In genomic region chr11:60905047-60905446, GRCh38 we compare ENCODE assay signal across 9 cellular contexts. TPM values are rescaled to one million over a fixed set of nuclear protein-coding genes. Genes with fewer than 3 reads are reported as not detected.
DNase-seq lines count a peak whose midpoint lies in the region; ATAC-seq and TF ChIP-seq lines count a peak whose summit lies in the region.
"Had no signal": no experiment of that assay in that cellular context is flagged by ENCODE, and none has a peak within 500 bp of the region (broad histone marks: within the 10 kb centered on the region; RNA-seq: fewer than 3 reads in every experiment).

No MANE protein-coding gene starts in this region.

- H4K20me1 ChIP-seq in GM23338 (replicated peaks; ENCODE audit: insufficient read depth): peaks cover 28% of the 10 kb centered on the region

- no peaks in the 10 kb centered on the region for H3K27me3 Mint-ChIP-seq in GM23338 (ENCODE audit: insufficient read depth, low read depth, poor library complexity)

- peaks cover 16% of the 10 kb centered on the region for H3K4me1 Mint-ChIP-seq in GM23338

- no peak for DNase-seq in GM23338 (ENCODE audit: low spot score)
- peak in 1 of 7 donors; percentile 55 for DNase-seq in adrenal gland
- no peak for DNase-seq in lower lobe of right lung
- DNase-seq in OCI-M1 (lab: John Stamatoyannopoulos, UW): no peak
- no peak for DNase-seq in OCI-M2 (lab: John Stamatoyannopoulos, UW; ENCODE audit: unreplicated experiment)
- DNase-seq: left lung had no signal

- H3K9me3 ChIP-seq in adrenal gland (replicated peaks in 1 of 3): no peaks in the 10 kb centered on the region
- no peaks in the 10 kb centered on the region for H3K9me3 ChIP-seq in lower lobe of right lung
- H3K9me3 ChIP-seq: left lung had no signal

- H3K36me3 ChIP-seq in GM23338 (ENCODE audit: insufficient read depth) (peaks cover 9% of the 10 kb centered on the region), adrenal gland (replicated peaks in 1 of 2) (peaks cover 0 to 37% of the 10 kb centered on the region in 2 donors), lower lobe of right lung (peaks cover 41% of the 10 kb centered on the region)

- no peaks in the 10 kb centered on the region for H3K27me3 ChIP-seq in GM23338 (ENCODE audit: insufficient read depth)
- no peaks in the 10 kb centered on the region for H3K27me3 ChIP-seq in adrenal gland
- no peaks in the 10 kb centered on the region for H3K27me3 ChIP-seq in lower lobe of right lung (ENCODE audit: low read depth)
- H3K27me3 ChIP-seq: left lung had no signal

- peak overlapping the region; percentile 98 for H3K4me2 ChIP-seq in GM23338

- no peak overlapping the region for H2AFZ ChIP-seq in GM23338

- peaks cover 38% of the 10 kb centered on the region for H3K79me2 ChIP-seq in GM23338 (replicated peaks; ENCODE audit: insufficient read depth)

- intact Hi-C loops in adrenal gland (cut with DNase I): no loop called here
- intact Hi-C loops in lower lobe of right lung (cut with DNase I): no loop called here

- H3K4me3 ChIP-seq in GM23338: peak overlapping the region; percentile 86
- peak overlapping the region in 1 of 4 donors; percentile 83 for H3K4me3 ChIP-seq in adrenal gland
- peak overlapping the region; percentile 96 for H3K4me3 ChIP-seq in lower lobe of right lung

- peak overlapping the region; percentile 92 for H3K27ac Mint-ChIP-seq in GM23338

- TF ChIP-seq CTCF in 22Rv1 (IDR thresholded peaks at IDR 0.05) (no peak), GM23338 (conservative IDR thresholded peaks at IDR 0.05; ENCODE audit: low read depth in 2 of 2) (no peak), adrenal gland (IDR thresholded peaks at IDR 0.05) (no peak), lower lobe of right lung (IDR thresholded peaks at IDR 0.05) (no peak)

- no peaks in the 10 kb centered on the region for H3K9me2 ChIP-seq in GM23338 (ENCODE audit: insufficient read depth)

- H3K36me3 Mint-ChIP-seq in GM23338 (ENCODE audit: low read depth): peaks cover 37% of the 10 kb centered on the region

- no peak for TF ChIP-seq POLR2A in adrenal gland (IDR thresholded peaks at IDR 0.05)

- ATAC-seq in GM23338: no peak
- ATAC-seq in lower lobe of right lung: no peak
- ATAC-seq in HG03457 (IDR thresholded peaks at IDR 0.05; ENCODE audit: unreplicated experiment): no peak
- ATAC-seq in HG03432 (IDR thresholded peaks at IDR 0.05; ENCODE audit: unreplicated experiment): no peak

- H3K4me3 Mint-ChIP-seq in GM23338: peak overlapping the region; percentile 77

- H3K4me1 ChIP-seq in GM23338 (ENCODE audit: insufficient read depth) (peaks cover 12% of the 10 kb centered on the region), adrenal gland (replicated peaks in 1 of 2) (peaks cover 17 to 23% of the 10 kb centered on the region in 2 donors), lower lobe of right lung (peaks cover 28% of the 10 kb centered on the region)

- peaks cover 5% of the 10 kb centered on the region; the same call in 1 of the 2 replicates for H3F3A ChIP-seq in GM23338 (replicated peaks; ENCODE audit: low read depth)

- H3K9me3 Mint-ChIP-seq in GM23338: no peaks in the 10 kb centered on the region

- H3K27ac ChIP-seq in 22Rv1: peak overlapping the region; percentile 91
- H3K27ac ChIP-seq in GM23338 (ENCODE audit: low read depth): no peak overlapping the region
- H3K27ac ChIP-seq in adrenal gland: peak overlapping the region; percentile 50 to 97 (median 95)
- H3K27ac ChIP-seq in lower lobe of right lung: no peak overlapping the region

- 43 to 53% (median 48%) methylated on average over 6 of the region's 6 CpGs for WGBS in adrenal gland, 4 donors

TF ChIP-seq in GM23338, 12 proteins besides CTCF, POLR2A, EP300 and RAD21 (continues in another document):
- no peak for TF ChIP-seq CREB1 (CRISPR knock-in tag; IDR thresholded peaks at IDR 0.05; ENCODE audit: low read depth)
- TF ChIP-seq, protein P1, sequence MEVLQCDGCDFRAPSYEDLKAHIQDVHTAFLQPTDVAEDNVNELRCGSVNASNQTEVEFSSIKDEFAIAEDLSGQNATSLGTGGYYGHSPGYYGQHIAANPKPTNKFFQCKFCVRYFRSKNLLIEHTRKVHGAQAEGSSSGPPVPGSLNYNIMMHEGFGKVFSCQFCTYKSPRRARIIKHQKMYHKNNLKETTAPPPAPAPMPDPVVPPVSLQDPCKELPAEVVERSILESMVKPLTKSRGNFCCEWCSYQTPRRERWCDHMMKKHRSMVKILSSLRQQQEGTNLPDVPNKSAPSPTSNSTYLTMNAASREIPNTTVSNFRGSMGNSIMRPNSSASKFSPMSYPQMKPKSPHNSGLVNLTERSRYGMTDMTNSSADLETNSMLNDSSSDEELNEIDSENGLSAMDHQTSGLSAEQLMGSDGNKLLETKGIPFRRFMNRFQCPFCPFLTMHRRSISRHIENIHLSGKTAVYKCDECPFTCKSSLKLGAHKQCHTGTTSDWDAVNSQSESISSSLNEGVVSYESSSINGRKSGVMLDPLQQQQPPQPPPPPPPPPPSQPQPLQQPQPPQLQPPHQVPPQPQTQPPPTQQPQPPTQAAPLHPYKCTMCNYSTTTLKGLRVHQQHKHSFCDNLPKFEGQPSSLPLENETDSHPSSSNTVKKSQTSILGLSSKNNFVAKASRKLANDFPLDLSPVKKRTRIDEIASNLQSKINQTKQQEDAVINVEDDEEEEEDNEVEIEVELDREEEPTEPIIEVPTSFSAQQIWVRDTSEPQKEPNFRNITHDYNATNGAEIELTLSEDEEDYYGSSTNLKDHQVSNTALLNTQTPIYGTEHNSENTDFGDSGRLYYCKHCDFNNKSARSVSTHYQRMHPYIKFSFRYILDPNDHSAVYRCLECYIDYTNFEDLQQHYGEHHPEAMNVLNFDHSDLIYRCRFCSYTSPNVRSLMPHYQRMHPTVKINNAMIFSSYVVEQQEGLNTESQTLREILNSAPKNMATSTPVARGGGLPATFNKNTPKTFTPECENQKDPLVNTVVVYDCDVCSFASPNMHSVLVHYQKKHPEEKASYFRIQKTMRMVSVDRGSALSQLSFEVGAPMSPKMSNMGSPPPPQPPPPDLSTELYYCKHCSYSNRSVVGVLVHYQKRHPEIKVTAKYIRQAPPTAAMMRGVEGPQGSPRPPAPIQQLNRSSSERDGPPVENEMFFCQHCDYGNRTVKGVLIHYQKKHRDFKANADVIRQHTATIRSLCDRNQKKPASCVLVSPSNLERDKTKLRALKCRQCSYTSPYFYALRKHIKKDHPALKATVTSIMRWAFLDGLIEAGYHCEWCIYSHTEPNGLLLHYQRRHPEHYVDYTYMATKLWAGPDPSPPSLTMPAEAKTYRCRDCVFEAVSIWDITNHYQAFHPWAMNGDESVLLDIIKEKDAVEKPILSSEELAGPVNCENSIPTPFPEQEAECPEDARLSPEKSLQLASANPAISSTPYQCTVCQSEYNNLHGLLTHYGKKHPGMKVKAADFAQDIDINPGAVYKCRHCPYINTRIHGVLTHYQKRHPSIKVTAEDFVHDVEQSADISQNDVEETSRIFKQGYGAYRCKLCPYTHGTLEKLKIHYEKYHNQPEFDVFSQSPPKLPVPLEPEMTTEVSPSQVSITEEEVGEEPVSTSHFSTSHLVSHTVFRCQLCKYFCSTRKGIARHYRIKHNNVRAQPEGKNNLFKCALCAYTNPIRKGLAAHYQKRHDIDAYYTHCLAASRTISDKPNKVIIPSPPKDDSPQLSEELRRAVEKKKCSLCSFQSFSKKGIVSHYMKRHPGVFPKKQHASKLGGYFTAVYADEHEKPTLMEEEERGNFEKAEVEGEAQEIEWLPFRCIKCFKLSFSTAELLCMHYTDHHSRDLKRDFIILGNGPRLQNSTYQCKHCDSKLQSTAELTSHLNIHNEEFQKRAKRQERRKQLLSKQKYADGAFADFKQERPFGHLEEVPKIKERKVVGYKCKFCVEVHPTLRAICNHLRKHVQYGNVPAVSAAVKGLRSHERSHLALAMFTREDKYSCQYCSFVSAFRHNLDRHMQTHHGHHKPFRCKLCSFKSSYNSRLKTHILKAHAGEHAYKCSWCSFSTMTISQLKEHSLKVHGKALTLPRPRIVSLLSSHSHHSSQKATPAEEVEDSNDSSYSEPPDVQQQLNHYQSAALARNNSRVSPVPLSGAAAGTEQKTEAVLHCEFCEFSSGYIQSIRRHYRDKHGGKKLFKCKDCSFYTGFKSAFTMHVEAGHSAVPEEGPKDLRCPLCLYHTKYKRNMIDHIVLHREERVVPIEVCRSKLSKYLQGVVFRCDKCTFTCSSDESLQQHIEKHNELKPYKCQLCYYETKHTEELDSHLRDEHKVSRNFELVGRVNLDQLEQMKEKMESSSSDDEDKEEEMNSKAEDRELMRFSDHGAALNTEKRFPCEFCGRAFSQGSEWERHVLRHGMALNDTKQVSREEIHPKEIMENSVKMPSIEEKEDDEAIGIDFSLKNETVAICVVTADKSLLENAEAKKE (CRISPR knock-in tag; IDR thresholded peaks at IDR 0.05): no peak
- no peak for TF ChIP-seq JUNB (IDR thresholded peaks at IDR 0.05; ENCODE audit: unreplicated experiment)
- no peak for TF ChIP-seq STAT1 (IDR thresholded peaks at IDR 0.05; ENCODE audit: unreplicated experiment)
- TF ChIP-seq EZH2 (IDR thresholded peaks at IDR 0.05; ENCODE audit: low read depth, unreplicated experiment): no peak
- no peak for TF ChIP-seq ZNF331 (CRISPR knock-in tag; IDR thresholded peaks at IDR 0.05; ENCODE audit: low read depth)

RNA-seq across cellular contexts. Expression of gene PRPF19, which starts 1.3 kb away (rescaled TPM):
- 134 and 161 TPM in 2 replicates for total RNA-seq in GM23338 (2014; rRNA removed; shearing (Covaris generic))
- polyA plus RNA-seq in GM23338 (2016; fragmentation: Nextera tagmentation; extraction: Ambion mirVana) (153 and 186 TPM in 2 replicates), adrenal gland (100 to 1,000 TPM; 101 to 107 (median 103) TPM)
- total RNA-seq in adrenal gland (100 to 1,000 TPM in 3 of 8 donors, 10 to 100 TPM in 5; 81.5 to 129 (median 98.2) TPM), lower lobe of right lung (58.1 TPM)

RNA-seq across cellular contexts. Expression of gene TMEM109, which starts 8.9 kb away (rescaled TPM):
- 12.1 and 17.7 TPM in 2 replicates for total RNA-seq in GM23338 (2014; rRNA removed; shearing (Covaris generic))
- polyA plus RNA-seq in GM23338 (2016; fragmentation: Nextera tagmentation; extraction: Ambion mirVana) (17.4 TPM in 2 replicates), adrenal gland (10 to 100 TPM; 38.0 to 66.3 (median 65.0) TPM)
- total RNA-seq in adrenal gland (100 to 1,000 TPM in 3 of 8 donors, 10 to 100 TPM in 5; 59.7 to 115 (median 91.5) TPM), lower lobe of right lung (142 TPM)

RNA-seq across cellular contexts. Expression of gene TMEM132A, which starts 19.2 kb away (rescaled TPM):
- 51.9 and 96.6 TPM in 2 replicates for total RNA-seq in GM23338 (2014; rRNA removed; shearing (Covaris generic))
- polyA plus RNA-seq in GM23338 (2016; fragmentation: Nextera tagmentation; extraction: Ambion mirVana) (36.2 and 38.5 TPM in 2 replicates), adrenal gland (10 to 100 TPM in 2 of 3 donors, 1 to 10 TPM in 1; 3.4 to 48.9 (median 37.9) TPM)
- total RNA-seq in adrenal gland (10 to 100 TPM; 14.4 to 66.1 (median 36.5) TPM), lower lobe of right lung (13.9 TPM)

RNA-seq across cellular contexts. Expression of gene ZP1, which starts 37.7 kb away (rescaled TPM):
- not detected in 2 replicates for total RNA-seq in GM23338 (2014; rRNA removed; shearing (Covaris generic))
- polyA plus RNA-seq in GM23338 (2016; fragmentation: Nextera tagmentation; extraction: Ambion mirVana) (not detected in 2 replicates), adrenal gland (1 to 10 TPM in 1 of 3 donors, under 1 TPM in 2; 0.24 to 1.4 (median 0.48) TPM)
- total RNA-seq in adrenal gland (1 to 10 TPM in 2 of 8 donors, under 1 TPM in 4, not detected in 2; 0.25 to 1.5 (median 0.71) TPM), lower lobe of right lung (not detected)
- total RNA-seq: left lung had no signal

RNA-seq across cellular contexts. Expression of gene SLC15A3, which starts 46.9 kb away (rescaled TPM):
- 15.8 and 18.9 TPM in 2 replicates for total RNA-seq in GM23338 (2014; rRNA removed; shearing (Covaris generic))
- 14.2 and 16.7 TPM in 2 replicates for polyA plus RNA-seq in GM23338 (2016; fragmentation: Nextera tagmentation; extraction: Ambion mirVana)
- 10 to 100 TPM; 16.7 to 34.9 (median 31.0) TPM for total RNA-seq in adrenal gland
- 10 to 100 TPM; 15.8 to 57.7 (median 37.2) TPM for polyA plus RNA-seq in adrenal gland
- 199 TPM for total RNA-seq in lower lobe of right lung

Comparison
In these comparisons a context has a peak if more than half of its experiments do, and no peak if none do; other contexts are left out.
1. H3K27ac ChIP-seq: peak in 22Rv1 (single experiment) and adrenal gland (5 of 5); none in GM23338 (single experiment) and lower lobe of right lung (single experiment).